In genomic region chr16:31089199-31089598, GRCh38 we compare ENCODE assay signal across 17 cellular contexts.
"Had no signal": no experiment of that assay in that cellular context is flagged by ENCODE, and none has a peak within 500 bp of the region (broad histone marks: within the 10 kb centered on the region; RNA-seq: fewer than 3 reads in every experiment).

No MANE protein-coding gene starts in this region.

- DNase-seq: effector memory CD8-positive, alpha-beta T cell; esophagus squamous epithelium; foreskin keratinocyte; immature natural killer cell; left lung; lower lobe of right lung; natural killer cell; nucleus accumbens; stimulated activated CD4-positive, alpha-beta T cell treated with anti-CD3 and anti-CD28 coated beads, Interleukin-4, amount 100 ng/mL, for 24 hours; stomach; substantia nigra; transverse colon had no signal

- H3K4me3 ChIP-seq: esophagus squamous epithelium, left lung, lower lobe of right lung, pancreas, smooth muscle cell, stomach, thoracic aorta, transverse colon had no signal

- H3K4me1 ChIP-seq: foreskin keratinocyte had no signal

- H3K9me3 ChIP-seq: esophagus squamous epithelium, left lung, lower lobe of right lung, pancreas, stomach, thoracic aorta, transverse colon had no signal

- ATAC-seq: effector memory CD8-positive, alpha-beta T cell; foreskin keratinocyte; left lung; lower lobe of right lung; natural killer cell; right cardiac atrium; stimulated activated memory B cell treated with anti-CD40 and anti-IgM and Interleukin-4, amounts not matched to agents 10 μg/mL and 1 μg/mL and 100 μg/mL, for 72 hours had no signal

- H3K4me2 ChIP-seq: smooth muscle cell had no signal

- H3K36me3 ChIP-seq: transverse colon had no signal

- H3K27ac ChIP-seq: esophagus squamous epithelium, foreskin keratinocyte, left lung, lower lobe of right lung, pancreas, stomach, thoracic aorta, transverse colon had no signal

- H3K27me3 ChIP-seq: esophagus squamous epithelium, foreskin keratinocyte, left lung, pancreas, stomach, transverse colon had no signal
